In the genomic region with DNA sequence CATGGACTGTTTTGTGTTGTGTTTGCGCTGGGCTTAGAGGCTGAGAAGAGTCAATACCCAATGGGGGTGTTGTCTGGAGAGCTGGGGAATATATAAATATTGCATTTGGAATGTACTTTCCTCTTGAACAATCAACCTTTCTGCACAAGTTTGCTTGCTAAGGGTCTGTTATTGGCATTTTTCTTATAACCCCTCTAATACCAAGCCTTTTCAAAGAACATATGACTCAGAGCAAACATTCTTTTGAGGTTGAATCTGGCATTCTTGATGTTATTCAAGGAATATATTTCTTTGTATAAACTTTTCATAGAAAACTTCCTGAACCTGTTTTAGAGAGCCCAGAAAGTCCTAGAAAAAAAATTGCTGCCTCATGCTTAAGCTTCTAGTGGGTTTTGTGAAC, we compare ENCODE assay signal across 29 cellular contexts.
"Had no signal": no experiment of that assay in that cellular context is flagged by ENCODE, and none has a peak within 500 bp of the region (broad histone marks: within the 10 kb centered on the region; RNA-seq: fewer than 3 reads in every experiment).

No MANE protein-coding gene starts in this region.

- H2AFZ ChIP-seq: neural progenitor cell had no signal

- H3K4me1 ChIP-seq: gastrocnemius medialis, neural progenitor cell, psoas muscle, right lobe of liver, testis, tibial artery had no signal

- H3K4me3 Mint-ChIP-seq: memory B cell; naive thymus-derived CD4-positive, alpha-beta T cell; nephron; neural progenitor cell; stimulated activated effector memory CD8-positive, alpha-beta T cell treated with anti-CD3 and anti-CD28 coated beads, Interleukin-12 subunit alpha, Interleukin-12 subunit beta, amount 100 ng/mL, for 72 hours; type B pancreatic cell had no signal

- H3K9ac ChIP-seq: neural progenitor cell had no signal

- H3K27ac Mint-ChIP-seq: memory B cell; naive thymus-derived CD4-positive, alpha-beta T cell; nephron; neural progenitor cell; stimulated activated effector memory CD8-positive, alpha-beta T cell treated with anti-CD3 and anti-CD28 coated beads, Interleukin-12 subunit alpha, Interleukin-12 subunit beta, amount 100 ng/mL, for 72 hours; type B pancreatic cell had no signal

- FAIRE-seq: colon, kidney had no signal

- H3K4me3 ChIP-seq: dorsolateral prefrontal cortex, gastrocnemius medialis, lung, neural progenitor cell, ovary, psoas muscle, right lobe of liver, testis, tibial artery had no signal

- H3K36me3 Mint-ChIP-seq: memory B cell; naive thymus-derived CD4-positive, alpha-beta T cell; neural progenitor cell; stimulated activated effector memory CD8-positive, alpha-beta T cell treated with anti-CD3 and anti-CD28 coated beads, Interleukin-12 subunit alpha, Interleukin-12 subunit beta, amount 100 ng/mL, for 72 hours; type B pancreatic cell had no signal

- H3K9me3 Mint-ChIP-seq: nephron, neural progenitor cell, type B pancreatic cell had no signal

- H3K9me3 ChIP-seq: gastrocnemius medialis, ovary, psoas muscle, right lobe of liver, testis, tibial artery had no signal

- H3K4me2 ChIP-seq: neural progenitor cell had no signal

- H3K27me3 ChIP-seq: dorsolateral prefrontal cortex, gastrocnemius medialis, neural progenitor cell, ovary, right lobe of liver, testis, tibial artery had no signal

- H3K27ac ChIP-seq: dorsolateral prefrontal cortex, epithelial cell of prostate, gastrocnemius medialis, neural progenitor cell, ovary, psoas muscle, right lobe of liver, testis, tibial artery had no signal

- DNase-seq: cerebellar nuclear complex; dorsolateral prefrontal cortex; effector CD4-positive, alpha-beta T cell; gastrocnemius medialis; head of caudate nucleus; kidney; midbrain; naive thymus-derived CD4-positive, alpha-beta T cell; occipital lobe; ovary; posterior cingulate gyrus; psoas muscle; right lobe of liver; stimulated activated CD4-positive, alpha-beta T cell treated with anti-CD3 and anti-CD28 coated beads, Interleukin-2, amount 100 ng/mL, for 24 hours; stimulated activated CD4-positive, alpha-beta T cell treated with anti-CD3 and anti-CD28 coated beads, Interleukin-4, amount 100 ng/mL, for 24 hours; stimulated activated naive CD8-positive, alpha-beta T cell treated with anti-CD3 and anti-CD28 coated beads, Interleukin-15, Interleukin-2, amounts not matched to agents 100 U/mL and 50 U/mL, for 24 hours; substantia nigra; testis; tibial artery had no signal

- H3K4me1 Mint-ChIP-seq: memory B cell; naive thymus-derived CD4-positive, alpha-beta T cell; nephron; neural progenitor cell; stimulated activated effector memory CD8-positive, alpha-beta T cell treated with anti-CD3 and anti-CD28 coated beads, Interleukin-12 subunit alpha, Interleukin-12 subunit beta, amount 100 ng/mL, for 72 hours had no signal

- H3K27me3 Mint-ChIP-seq: memory B cell; naive thymus-derived CD4-positive, alpha-beta T cell had no signal

- ATAC-seq: esophagus mucosa; gastrocnemius medialis; left lobe of liver; naive thymus-derived CD4-positive, alpha-beta T cell; psoas muscle; right lobe of liver; stimulated activated effector memory CD8-positive, alpha-beta T cell treated with anti-CD3 and anti-CD28 coated beads, Interleukin-12 subunit alpha, Interleukin-12 subunit beta, amount 100 ng/mL, for 72 hours; stimulated activated naive CD8-positive, alpha-beta T cell treated with anti-CD3 and anti-CD28 coated beads, Interleukin-15, Interleukin-2, amounts not matched to agents 100 U/mL and 50 U/mL, for 24 hours had no signal

- H3K36me3 ChIP-seq: gastrocnemius medialis, neural progenitor cell, ovary, right lobe of liver, tibial artery had no signal
